Comparison of ENCODE assay signal across 8 cellular contexts in the genomic region with DNA sequence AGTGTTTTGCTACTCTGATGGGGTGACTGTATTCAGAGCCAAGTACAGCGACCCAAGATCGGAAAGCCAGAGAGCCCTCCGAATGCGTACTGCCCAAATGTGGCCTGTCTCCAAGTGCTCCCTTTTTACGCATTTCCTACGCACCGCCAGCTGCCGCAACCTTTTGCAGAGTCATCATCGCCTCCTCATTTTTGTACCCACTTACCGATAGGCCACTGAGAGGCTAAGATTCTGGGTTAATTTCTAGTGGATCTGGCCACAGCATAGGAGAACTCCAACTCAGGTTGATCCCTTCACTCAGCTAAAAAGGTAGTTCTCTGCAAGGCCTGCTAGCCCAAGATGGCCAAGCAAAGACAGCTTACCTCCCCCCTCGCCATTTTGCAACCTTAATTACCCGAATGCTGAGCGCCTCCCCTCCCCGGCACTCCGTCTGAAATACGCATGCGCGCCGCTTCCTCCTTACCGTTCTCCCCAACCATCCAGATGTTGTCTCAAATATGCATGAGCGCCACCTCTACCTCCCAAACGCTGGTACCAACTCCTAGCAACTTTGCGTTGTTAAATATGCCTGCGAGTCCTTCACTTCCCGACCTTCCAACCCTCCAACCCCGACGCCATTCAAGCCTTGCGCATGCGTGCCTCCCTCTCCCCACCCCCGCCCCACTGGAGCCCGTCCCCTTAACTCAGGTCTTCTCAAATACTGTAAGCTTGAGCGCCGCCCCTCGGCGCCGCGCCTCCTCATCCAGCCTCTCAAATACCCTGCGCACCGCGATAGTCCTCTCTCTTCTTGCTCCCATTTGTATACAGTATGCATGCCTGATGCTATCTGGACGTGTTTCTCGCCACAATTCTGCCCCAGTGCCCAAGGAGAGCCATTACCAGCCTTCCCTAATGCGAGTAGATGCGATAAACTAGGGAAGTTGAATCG. TPM values are rescaled to one million over a fixed set of nuclear protein-coding genes. Genes with fewer than 3 reads are reported as not detected.
A peak's percentile ranks its signal among the peaks of the same experiment; 100 is the strongest.
DNase-seq lines count a peak whose midpoint lies in the region; ATAC-seq and TF ChIP-seq lines count a peak whose summit lies in the region.

No MANE protein-coding gene starts in this region.

- peaks cover 28% of the 10 kb centered on the region for H3K36me3 ChIP-seq in PC-3 (ENCODE audit: low read depth, low read length)
- no peaks in the 10 kb centered on the region for H3K36me3 ChIP-seq in esophagus muscularis mucosa

- H3K4me3 ChIP-seq in Jurkat, Clone E6-1 (ENCODE audit: low read length): peak overlapping the region; percentile 81
- H3K4me3 ChIP-seq in PC-3 (ENCODE audit: low read length) (peak overlapping the region; percentile 98), esophagus muscularis mucosa (peak overlapping the region; percentile 59 to 74 (median 62))

- peak overlapping the region; percentile 78 to 98 (median 93) for H3K27ac Mint-ChIP-seq in naive B cell
- peak overlapping the region; percentile 95 for H3K27ac Mint-ChIP-seq in stimulated activated effector memory CD8-positive, alpha-beta T cell treated with anti-CD3 and anti-CD28 coated beads, Interleukin-12 subunit alpha, Interleukin-12 subunit beta, amount 100 ng/mL, for 72 hours

- BruUV-seq in PC-3 (replicated peaks; lab: Mats Ljungman, UMichigan): no TSS peak

- H3K4me1 ChIP-seq in PC-3 (ENCODE audit: insufficient read depth, low read length) (no peaks in the 10 kb centered on the region), esophagus muscularis mucosa (peaks cover 5 to 17% (median 14%) of the 10 kb centered on the region in 4 donors)

- peak overlapping the region; percentile 90 for H2AFZ ChIP-seq in PC-3 (ENCODE audit: low read length)

- peak overlapping the region; percentile 98 for H3K9ac ChIP-seq in PC-3 (ENCODE audit: low read length)

- DNase-seq in DMS53 treated with DMSO at 0.1 percent for 48 hours (lab: John Stamatoyannopoulos, UW; ENCODE audit: unreplicated experiment) (peak; percentile 81), PC-3 (peak; percentile 85), esophagus muscularis mucosa (ENCODE audit: extremely low spot score) (peak; percentile 97), naive B cell (peak; percentile 79)
- peak; percentile 87 for DNase-seq in Jurkat, Clone E6-1 (ENCODE audit: low read depth, low spot score)
- DNase-seq in activated T-cell treated with anti-CD3 and anti-CD28 coated beads, Interleukin-2, amount 50 U/mL, for 4 hours: peak; percentile 74
- DNase-seq in stimulated activated effector memory CD8-positive, alpha-beta T cell treated with anti-CD3 and anti-CD28 coated beads, Interleukin-12 subunit alpha, Interleukin-12 subunit beta, amount 100 ng/mL, for 72 hours (ENCODE audit: low spot score in 2 of 2): peak; percentile 46 to 85

- TF ChIP-seq POLR2A in esophagus muscularis mucosa (IDR thresholded peaks at IDR 0.05; ENCODE audit: low read depth): no peak

- CTCF ChIA-PET in PC-3 (lab: Charles Lee): no interaction called here

- no peaks in the 10 kb centered on the region for H3K27me3 ChIP-seq in PC-3 (ENCODE audit: low read length)
- no peaks in the 10 kb centered on the region for H3K27me3 ChIP-seq in esophagus muscularis mucosa

- H3K27ac ChIP-seq in PC-3 (ENCODE audit: low read length): peak overlapping the region; percentile 98
- peak overlapping the region; percentile 84 to 90 (median 88) for H3K27ac ChIP-seq in esophagus muscularis mucosa (replicated peaks in 1 of 4)

- TF ChIP-seq EP300 in esophagus muscularis mucosa (IDR thresholded peaks at IDR 0.05): no peak

- peaks cover 55% of the 10 kb centered on the region for H3K79me2 ChIP-seq in PC-3 (ENCODE audit: low read length)

- H3K9me3 ChIP-seq in PC-3 (ENCODE audit: low read length) (0 out of 2 replicates have a peak, but pooled peaks cover 7% of the 10 kb centered on the region), esophagus muscularis mucosa (no peaks in the 10 kb centered on the region)

- peak overlapping the region; percentile 91 for H3K4me2 ChIP-seq in PC-3 (ENCODE audit: low read length)

- POLR2A ChIA-PET in PC-3 (lab: Charles Lee; ENCODE audit: unreplicated experiment): interaction anchor here (0.6 to 0.7 kb wide), 3 partner anchors 51 to 242 kb away, joined by 5 to 12 read pairs (median 7); no protein-coding TSS in a partner anchor

- H3K27me3 Mint-ChIP-seq in activated T-cell treated with anti-CD3 and anti-CD28 coated beads, Interleukin-2, amount 50 U/mL, for 4 hours (ENCODE audit: low read depth): no peaks in the 10 kb centered on the region
- no peaks in the 10 kb centered on the region for H3K27me3 Mint-ChIP-seq in naive B cell

- H3F3A ChIP-seq in PC-3 (ENCODE audit: low read length, unreplicated experiment): no peaks in the 10 kb centered on the region

- H4K20me1 ChIP-seq in PC-3 (ENCODE audit: low read length): no peaks in the 10 kb centered on the region

- H3K4me3 Mint-ChIP-seq in activated T-cell treated with anti-CD3 and anti-CD28 coated beads, Interleukin-2, amount 50 U/mL, for 4 hours: peak overlapping the region; percentile 94
- peak overlapping the region; percentile 87 to 99 (median 96) for H3K4me3 Mint-ChIP-seq in naive B cell
- H3K4me3 Mint-ChIP-seq in stimulated activated effector memory CD8-positive, alpha-beta T cell treated with anti-CD3 and anti-CD28 coated beads, Interleukin-12 subunit alpha, Interleukin-12 subunit beta, amount 100 ng/mL, for 72 hours: peak overlapping the region; percentile 89

- intact Hi-C loops in PC-3 (cut with micrococcal nuclease): loop anchor here (1.0 to 5.0 kb wide), 3 partner anchors 52 to 90 kb away; no protein-coding TSS in a partner anchor
- intact Hi-C loops in esophagus muscularis mucosa (cut with DNase I): no loop called here

- peaks cover 3% of the 10 kb centered on the region for H3K36me3 Mint-ChIP-seq in activated T-cell treated with anti-CD3 and anti-CD28 coated beads, Interleukin-2, amount 50 U/mL, for 4 hours (ENCODE audit: insufficient read depth)
- H3K36me3 Mint-ChIP-seq in naive B cell: peaks cover 0 to 8% of the 10 kb centered on the region in 2 donors
- peaks cover 38% of the 10 kb centered on the region for H3K36me3 Mint-ChIP-seq in stimulated activated effector memory CD8-positive, alpha-beta T cell treated with anti-CD3 and anti-CD28 coated beads, Interleukin-12 subunit alpha, Interleukin-12 subunit beta, amount 100 ng/mL, for 72 hours

- peaks cover 14% of the 10 kb centered on the region for H3K4me1 Mint-ChIP-seq in activated T-cell treated with anti-CD3 and anti-CD28 coated beads, Interleukin-2, amount 50 U/mL, for 4 hours (ENCODE audit: low read depth)
- H3K4me1 Mint-ChIP-seq in naive B cell: peaks cover 8 to 20% (median 13%) of the 10 kb centered on the region in 3 donors
- peaks cover 20% of the 10 kb centered on the region for H3K4me1 Mint-ChIP-seq in stimulated activated effector memory CD8-positive, alpha-beta T cell treated with anti-CD3 and anti-CD28 coated beads, Interleukin-12 subunit alpha, Interleukin-12 subunit beta, amount 100 ng/mL, for 72 hours

- peak; percentile 42; the same call in 1 of the 2 replicates for TF ChIP-seq CTCF in PC-3 (conservative IDR thresholded peaks at IDR 0.05; ENCODE audit: low read depth, low read length)
- TF ChIP-seq CTCF in esophagus muscularis mucosa (IDR thresholded peaks at IDR 0.05): peak in 2 of 3 experiments; percentile 20 to 30

- H3K9me2 ChIP-seq in PC-3 (replicated peaks; ENCODE audit: low read length): no peaks in the 10 kb centered on the region

- H3K9me3 Mint-ChIP-seq in activated T-cell treated with anti-CD3 and anti-CD28 coated beads, Interleukin-2, amount 50 U/mL, for 4 hours: no peaks in the 10 kb centered on the region
- H3K9me3 Mint-ChIP-seq in naive B cell: peaks cover 0 to 2% (median 0%) of the 10 kb centered on the region in 7 donors
- H3K9me3 Mint-ChIP-seq in stimulated activated effector memory CD8-positive, alpha-beta T cell treated with anti-CD3 and anti-CD28 coated beads, Interleukin-12 subunit alpha, Interleukin-12 subunit beta, amount 100 ng/mL, for 72 hours: no peaks in the 10 kb centered on the region

- WGBS in esophagus muscularis mucosa: 21% methylated on average over 44 of the region's 45 CpGs

- ATAC-seq in GM21619 (IDR thresholded peaks at IDR 0.05; ENCODE audit: unreplicated experiment) (peak; percentile 88), PC-3 (peak; percentile 92), naive B cell (ENCODE audit: low read depth in 2 of 2) (peak; percentile 86 to 87)
- peak; percentile 88 to 89 for ATAC-seq in activated T-cell treated with anti-CD3 and anti-CD28 coated beads, Interleukin-2, amount 50 U/mL, for 4 hours
- peak; percentile 92 for ATAC-seq in stimulated activated effector memory CD8-positive, alpha-beta T cell treated with anti-CD3 and anti-CD28 coated beads, Interleukin-12 subunit alpha, Interleukin-12 subunit beta, amount 100 ng/mL, for 72 hours

RNA-seq across cellular contexts. Expression of a gene that starts 11.8 kb away (rescaled TPM):
- polyA plus RNA-seq in Jurkat, Clone E6-1 (2012; ENCODE audit: insufficient read depth, insufficient read length): not detected
- total RNA-seq in PC-3 (2014; rRNA removed): not detected in 2 replicates
- total RNA-seq in activated T-cell treated with anti-CD3 and anti-CD28 coated beads, Interleukin-2, amount 50 U/mL, for 4 hours: not detected
- total RNA-seq in esophagus muscularis mucosa: not detected
- not detected for polyA plus RNA-seq in naive B cell (ENCODE audit: low read depth in 6 of 6)

Comparison
In these comparisons a context has a peak if more than half of its experiments do, and no peak if none do; other contexts are left out.
1. Peak in every context shown above with its lines: DNase-seq, ATAC-seq, H3K4me3 ChIP-seq and H3K27ac ChIP-seq.